ENCODE assay signal across 8 cellular contexts in the genomic region with DNA sequence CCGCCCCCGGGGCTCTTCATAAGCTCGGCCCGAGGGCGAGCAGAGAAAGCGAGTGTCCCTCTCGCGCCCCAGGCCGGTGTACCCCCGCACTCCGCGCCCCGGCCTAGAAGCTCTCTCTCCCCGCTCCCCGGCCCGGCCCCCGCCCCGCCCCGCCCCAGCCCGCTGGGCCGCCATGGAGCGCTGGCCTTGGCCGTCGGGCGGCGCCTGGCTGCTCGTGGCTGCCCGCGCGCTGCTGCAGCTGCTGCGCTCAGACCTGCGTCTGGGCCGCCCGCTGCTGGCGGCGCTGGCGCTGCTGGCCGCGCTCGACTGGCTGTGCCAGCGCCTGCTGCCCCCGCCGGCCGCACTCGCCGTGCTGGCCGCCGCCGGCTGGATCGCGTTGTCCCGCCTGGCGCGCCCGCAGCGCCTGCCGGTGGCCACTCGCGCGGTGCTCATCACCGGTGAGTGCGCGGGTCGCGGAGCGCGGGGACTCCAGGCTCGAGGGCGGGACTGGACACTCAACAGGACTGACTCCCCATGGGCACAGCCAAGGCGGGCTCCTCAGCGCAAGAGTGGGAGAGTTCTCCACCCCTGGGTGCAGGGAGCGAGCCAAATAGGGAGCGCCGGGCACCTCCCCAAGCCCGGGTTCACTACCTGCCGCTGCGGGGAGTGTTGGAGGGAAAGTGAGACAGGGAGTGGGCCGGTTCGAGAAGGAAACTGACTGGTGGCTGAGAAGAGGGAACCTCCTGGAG. TPM values are rescaled to one million over a fixed set of nuclear protein-coding genes. Genes with fewer than 3 reads are reported as not detected.
DNase-seq lines count a peak whose midpoint lies in the region; ATAC-seq and TF ChIP-seq lines count a peak whose summit lies in the region.

A gene (plus strand): TSS at position 45 of the 728 bp plus-strand sequence. CDS start 128 bp downstream, at position 173.

- H3K27me3 ChIP-seq in HUES48 (ENCODE audit: control insufficient read depth, insufficient read depth, low read length), result peaks cover 22% of the 10 kb centered on the region
- no peaks in the 10 kb centered on the region for H3K27me3 ChIP-seq in WERI-Rb-1 (ENCODE audit: insufficient read depth, low read depth, severe bottlenecking)
- H3K27me3 ChIP-seq in endodermal cell (ENCODE audit: control insufficient read depth, insufficient read depth, low read length, poor library complexity, severe bottlenecking), result peaks cover 24% of the 10 kb centered on the region
- peaks cover 4% of the 10 kb centered on the region for H3K27me3 ChIP-seq in mesendoderm (ENCODE audit: insufficient read depth, low read length, poor library complexity)
- peaks cover 51% of the 10 kb centered on the region for H3K27me3 ChIP-seq in thymus (ENCODE audit: control insufficient read depth, insufficient read depth)

- in situ Hi-C loops in G401 (cut with HindIII; ENCODE audit: low sequenced_read_pairs), result no loop called here

- H2BK15ac ChIP-seq in mesendoderm (replicated peaks; ENCODE audit: low read depth), result no peak within 1 kb of the TSS

- 0 out of 2 replicates have a peak, but pooled peaks cover 3% of the 10 kb centered on the region for H3K36me3 ChIP-seq in HUES48 (ENCODE audit: control insufficient read depth, insufficient read depth, low read length)
- H3K36me3 ChIP-seq in WERI-Rb-1, result peaks cover 13% of the 10 kb centered on the region
- no peaks in the 10 kb centered on the region for H3K36me3 ChIP-seq in endodermal cell (ENCODE audit: control insufficient read depth, insufficient read depth, low read length)
- no peaks in the 10 kb centered on the region for H3K36me3 ChIP-seq in mesendoderm (ENCODE audit: control insufficient read depth, insufficient read depth, low read length)
- H3K36me3 ChIP-seq in thymus (ENCODE audit: control insufficient read depth, insufficient read depth), result peaks cover 4% of the 10 kb centered on the region

- H3K4ac ChIP-seq in mesendoderm (ENCODE audit: low read depth, low read length), result peak within 1 kb of the TSS; percentile 8

- H3K27ac ChIP-seq in HUES48 (ENCODE audit: low read depth, low read length), result peak within 1 kb of the TSS; percentile 27
- H3K27ac ChIP-seq in WERI-Rb-1, result peak within 1 kb of the TSS; percentile 98
- peak within 1 kb of the TSS; percentile 83 for H3K27ac ChIP-seq in endodermal cell (ENCODE audit: low read depth, low read length)
- no peak within 1 kb of the TSS for H3K27ac ChIP-seq in mesendoderm (ENCODE audit: low read depth, low read length)
- no peak within 1 kb of the TSS for H3K27ac ChIP-seq in thymus (ENCODE audit: low read depth)

- WGBS in endodermal cell (ENCODE audit: insufficient coverage in 1 of 2, insufficient read length in 1 of 2), 2 experiments, result 1 to 7% methylated on average over 3 to 76 of the region's 79 CpGs
- WGBS in mesendoderm (ENCODE audit: extremely low coverage, insufficient coverage, low lambda C conversion rate), result no CpG with 5 or more reads among the region's 79 CpGs
- WGBS in thymus, result 2% methylated on average over 79 of the region's 79 CpGs

- peak within 1 kb of the TSS; percentile 66 for H3K23ac ChIP-seq in mesendoderm (ENCODE audit: low read length)

- peak within 1 kb of the TSS; percentile 23 for H3K18ac ChIP-seq in mesendoderm (ENCODE audit: low read length)

- peaks cover 33% of the 10 kb centered on the region for H3K27me3 Mint-ChIP-seq in endodermal cell (ENCODE audit: insufficient read depth)

- no peak within 1 kb of the TSS for H2BK120ac ChIP-seq in mesendoderm (ENCODE audit: low read depth, low read length)

- no peak within 1 kb of the TSS for H3K27ac Mint-ChIP-seq in endodermal cell

- DNase-seq in COLO668 (lab: John Stamatoyannopoulos, UW; ENCODE audit: unreplicated experiment) (peak; percentile 82), WERI-Rb-1 (peak; percentile 78), endodermal cell (peak; percentile 90), mesendoderm (peak; percentile 76), G401 (ENCODE audit: low spot score) (no peak)

- peak within 1 kb of the TSS; percentile 63 for H3K4me3 Mint-ChIP-seq in endodermal cell

- no peaks in the 10 kb centered on the region for H3K9me3 ChIP-seq in HUES48 (ENCODE audit: control insufficient read depth, insufficient read depth, low read length)
- no peaks in the 10 kb centered on the region for H3K9me3 ChIP-seq in WERI-Rb-1 (ENCODE audit: severe bottlenecking)
- H3K9me3 ChIP-seq in endodermal cell (ENCODE audit: control insufficient read depth, low read length), result no peaks in the 10 kb centered on the region
- no peaks in the 10 kb centered on the region for H3K9me3 ChIP-seq in thymus (ENCODE audit: control insufficient read depth)

- H3K4me3 ChIP-seq in HUES48 (ENCODE audit: low read depth, low read length), result peak within 1 kb of the TSS; percentile 88
- peak within 1 kb of the TSS; percentile 65 for H3K4me3 ChIP-seq in WERI-Rb-1 (ENCODE audit: low read depth, low read length)
- H3K4me3 ChIP-seq in endodermal cell (ENCODE audit: low read length), result peak within 1 kb of the TSS; percentile 85
- H3K4me3 ChIP-seq in mesendoderm (ENCODE audit: low read length), result peak within 1 kb of the TSS; percentile 35
- H3K4me3 ChIP-seq in thymus (ENCODE audit: low read length), result peak within 1 kb of the TSS; percentile 49

- H2AK5ac ChIP-seq in mesendoderm (ENCODE audit: low read length), result no peak within 1 kb of the TSS

- peak within 1 kb of the TSS; percentile 93 for H3K56ac ChIP-seq in mesendoderm (ENCODE audit: low read length)

- H4K5ac ChIP-seq in mesendoderm (ENCODE audit: low read length), result no peak within 1 kb of the TSS

- peak within 1 kb of the TSS; percentile 98 for H3K4me2 ChIP-seq in mesendoderm (ENCODE audit: low read length)

- no peak within 1 kb of the TSS for H4K8ac ChIP-seq in mesendoderm (ENCODE audit: low read depth, low read length)

- peaks cover 26% of the 10 kb centered on the region for H3K4me1 Mint-ChIP-seq in endodermal cell

- no peaks in the 10 kb centered on the region for H3K79me1 ChIP-seq in mesendoderm (ENCODE audit: low read length)

- ATAC-seq in HG03354 (IDR thresholded peaks at IDR 0.05; ENCODE audit: poor library complexity, severe bottlenecking, unreplicated experiment), result no peak

- H3K4me1 ChIP-seq in HUES48 (ENCODE audit: control insufficient read depth, insufficient read depth, low read length) (peaks cover 27% of the 10 kb centered on the region), endodermal cell (ENCODE audit: control insufficient read depth, insufficient read depth, low read length) (peaks cover 3% of the 10 kb centered on the region), mesendoderm (ENCODE audit: control insufficient read depth, low read depth, low read length) (peaks cover 9% of the 10 kb centered on the region), thymus (ENCODE audit: control insufficient read depth, insufficient read depth, low read length) (no peaks in the 10 kb centered on the region)

- H2BK5ac ChIP-seq in mesendoderm (ENCODE audit: low read length), result no peak within 1 kb of the TSS

- H3K9ac ChIP-seq in HUES48 (ENCODE audit: low read depth, low read length) (peak within 1 kb of the TSS; percentile 74), endodermal cell (ENCODE audit: extremely low read depth, low read length, poor library complexity, severe bottlenecking) (peak within 1 kb of the TSS; percentile 69), mesendoderm (ENCODE audit: low read length) (peak within 1 kb of the TSS; percentile 78)

- no peaks in the 10 kb centered on the region for H3K79me2 ChIP-seq in mesendoderm (ENCODE audit: control insufficient read depth, insufficient read depth, low read length)

- TF ChIP-seq CTCF in WERI-Rb-1 (IDR thresholded peaks at IDR 0.05; ENCODE audit: low read depth, low read length) (no peak), endodermal cell (conservative IDR thresholded peaks at IDR 0.05) (peak; percentile 17)

- no peaks in the 10 kb centered on the region for H3K36me3 Mint-ChIP-seq in endodermal cell (ENCODE audit: low read depth)

- no peaks in the 10 kb centered on the region for H3K9me3 Mint-ChIP-seq in endodermal cell

RNA-seq across cellular contexts. Expression of the gene that starts here (rescaled TPM):
- total RNA-seq in endodermal cell, result 10 to 100 TPM; 10.4 to 14.7 TPM
- polyA plus RNA-seq in endodermal cell (2013, experiment 1 of 2), result 11.9 TPM
- polyA plus RNA-seq in endodermal cell (2013, experiment 2 of 2), result 8.4 TPM
- polyA plus RNA-seq in mesendoderm (2013, experiment 1 of 2), result 12.9 TPM
- 13.3 TPM for polyA plus RNA-seq in mesendoderm (2013, experiment 2 of 2)
- 7.8 TPM for polyA plus RNA-seq in thymus
- total RNA-seq in G401 (2014; rRNA removed; shearing (Covaris generic)), result not detected in 2 replicates

Comparison
In these comparisons a context has a peak if more than half of its experiments do, and no peak if none do; other contexts are left out.
1. RNA of the gene that starts here (total RNA-seq): 10.4 to 14.7 TPM in endodermal cell; not detected in G401; every median in the first group is over 10 times any median in the second.
2. H3K27ac ChIP-seq: peak in HUES48 (single experiment), WERI-Rb-1 (single experiment) and endodermal cell (single experiment); none in mesendoderm (single experiment) and thymus (single experiment).
3. H3K4me3 ChIP-seq: peak in every context shown above with its lines; median percentile 88 in HUES48; 85 in endodermal cell; 65 in WERI-Rb-1; 49 in thymus; 35 in mesendoderm.
4. Peak in every context shown above with its lines, with median percentiles within 50 percentile points of each other: H3K9ac ChIP-seq.